Comparison of ENCODE assay signal across 30 cellular contexts in the genomic region with DNA sequence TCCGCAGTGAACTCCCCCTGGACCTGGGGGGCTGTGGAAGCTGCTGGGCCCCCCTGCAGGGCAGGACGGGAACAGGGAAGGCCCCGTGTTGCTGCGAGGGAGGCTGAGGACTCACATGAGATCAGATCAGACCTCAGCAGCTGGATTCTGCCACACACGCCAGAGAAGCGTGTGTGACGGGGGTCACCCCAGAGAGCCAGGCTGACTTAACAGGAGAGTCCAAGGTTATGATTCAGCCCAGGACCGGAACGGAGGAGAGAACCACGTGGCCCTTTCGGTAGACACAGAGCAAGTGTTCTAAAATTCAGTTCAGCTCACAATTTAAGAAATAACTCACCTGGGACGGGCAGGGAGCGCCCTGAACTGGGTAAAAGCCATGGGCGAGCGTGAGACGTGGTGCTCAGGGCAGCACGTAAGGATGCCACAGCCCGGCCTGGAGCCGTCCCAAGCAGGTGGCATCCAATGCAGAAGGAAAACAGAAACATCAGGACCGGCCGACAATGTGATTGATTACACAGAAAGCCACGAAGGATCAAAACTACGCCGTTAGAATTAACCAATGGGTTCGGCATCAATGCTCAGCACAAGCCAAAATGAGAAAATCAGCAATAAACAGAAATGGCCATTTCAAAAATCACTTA. TPM values are rescaled to one million over a fixed set of nuclear protein-coding genes. Genes with fewer than 3 reads are reported as not detected.
A peak's percentile ranks its signal among the peaks of the same experiment; 100 is the strongest.
DNase-seq lines count a peak whose midpoint lies in the region; ATAC-seq, FAIRE-seq and TF ChIP-seq lines count a peak whose summit lies in the region.
"Had no signal": no experiment of that assay in that cellular context is flagged by ENCODE, and none has a peak within 500 bp of the region (broad histone marks: within the 10 kb centered on the region; RNA-seq: fewer than 3 reads in every experiment).

No MANE protein-coding gene starts in this region.

- FAIRE-seq in K562 (lab: Jason Lieb, UNC), result no peak
- FAIRE-seq: endothelial cell of umbilical vein, TTC549 had no signal

- no peak overlapping the region for H3K4me2 ChIP-seq in K562 (ENCODE audit: insufficient read depth, low read length)

- H3K27ac Mint-ChIP-seq in stimulated activated naive CD8-positive, alpha-beta T cell treated with anti-CD3 and anti-CD28 coated beads, Interleukin-15, amount 100 ng/mL, for 72 hours, result peak overlapping the region; percentile 3 to 9
- peak overlapping the region; percentile 78 for H3K27ac Mint-ChIP-seq in nephron progenitor cell
- H3K27ac Mint-ChIP-seq: CD14-positive monocyte had no signal

- intact Hi-C loops in K562 (cut with micrococcal nuclease), result no loop called here
- intact Hi-C loops in aorta (cut with DNase I), result no loop called here

- no peak overlapping the region for H3K27ac ChIP-seq in K562 (ENCODE audit: extremely low read depth, low read depth, low read length)
- H3K27ac ChIP-seq in aorta (ENCODE audit: low read depth in 1 of 2, low read length in 2 of 2), result no peak overlapping the region

- TF ChIP-seq CTCF in K562 (IDR thresholded peaks at IDR 0.05 in 2 of 3, conservative IDR thresholded peaks at IDR 0.05 in 1 of 3; ENCODE audit: insufficient read depth in 2 of 3, low read depth in 1 of 3, low read length in 3 of 3), result no peak
- no peak for TF ChIP-seq CTCF in nephron progenitor cell (IDR thresholded peaks at IDR 0.05)

- no peaks in the 10 kb centered on the region for H3K27me3 ChIP-seq in K562 (ENCODE audit: control insufficient read depth in 2 of 2, insufficient read depth in 2 of 2, low read length in 2 of 2)
- H3K27me3 ChIP-seq in aorta (ENCODE audit: control insufficient read depth in 1 of 2, insufficient read depth in 2 of 2, low read length in 1 of 2), result no peaks in the 10 kb centered on the region

- H3K9ac ChIP-seq in K562 (ENCODE audit: insufficient read depth in 1 of 2, low read depth in 2 of 2, low read length in 2 of 2), result peak overlapping the region in 1 of 2 experiments; percentile 65; a peak in 2 of 4 replicates

- no peaks in the 10 kb centered on the region for H3K9me1 ChIP-seq in K562 (ENCODE audit: control insufficient read depth, insufficient read depth, low read length)

- peaks cover 22% of the 10 kb centered on the region for H3K4me1 Mint-ChIP-seq in stimulated activated naive CD8-positive, alpha-beta T cell treated with anti-CD3 and anti-CD28 coated beads, Interleukin-15, amount 100 ng/mL, for 72 hours
- peaks cover 32% of the 10 kb centered on the region for H3K4me1 Mint-ChIP-seq in nephron progenitor cell

- in situ Hi-C loops in K562 (cut with MboI), result no loop called here

- H3K79me2 ChIP-seq in K562 (ENCODE audit: control insufficient read depth, insufficient read depth, low read length), result no peaks in the 10 kb centered on the region

- TF ChIP-seq EP300 in K562 (IDR thresholded peaks at IDR 0.05; ENCODE audit: low read length), result no peak

- no peaks in the 10 kb centered on the region for H4K20me1 ChIP-seq in K562 (replicated peaks; ENCODE audit: control insufficient read depth, insufficient read depth, low read length)

- H3K4me1 ChIP-seq in K562 (replicated peaks in 1 of 2; ENCODE audit: control insufficient read depth in 2 of 2, insufficient read depth in 2 of 2, low read length in 2 of 2) (peaks cover 8 to 54% of the 10 kb centered on the region in 2 experiments; a peak in 4 of 5 replicates), aorta (ENCODE audit: control insufficient read depth in 1 of 2, insufficient read depth in 2 of 2, low read length in 2 of 2) (no peaks in the 10 kb centered on the region)

- no peak for TF ChIP-seq POLR2A in K562 (conservative IDR thresholded peaks at IDR 0.05)

- no peak overlapping the region for H3K4me3 ChIP-seq in K562
- H3K4me3 ChIP-seq in aorta (ENCODE audit: low read length in 2 of 2), result no peak overlapping the region

- CTCF ChIA-PET in K562 (lab: Yijun Ruan, JAX; ENCODE audit: low intra/inter-chr PET ratio), result no interaction called here

- H3K9me3 ChIP-seq in K562 (replicated peaks; ENCODE audit: control insufficient read depth, insufficient read depth, low read depth, low read length), result peaks cover 6% of the 10 kb centered on the region; the same call in 1 of the 2 replicates
- H3K9me3 ChIP-seq in aorta (ENCODE audit: control insufficient read depth, low read length), result no peaks in the 10 kb centered on the region

- no peaks in the 10 kb centered on the region for H3K27me3 Mint-ChIP-seq in stimulated activated naive CD8-positive, alpha-beta T cell treated with anti-CD3 and anti-CD28 coated beads, Interleukin-15, amount 100 ng/mL, for 72 hours
- H3K27me3 Mint-ChIP-seq in nephron progenitor cell (ENCODE audit: low read depth, poor library complexity), result no peaks in the 10 kb centered on the region

- no peaks in the 10 kb centered on the region for H3K9me3 Mint-ChIP-seq in stimulated activated naive CD8-positive, alpha-beta T cell treated with anti-CD3 and anti-CD28 coated beads, Interleukin-15, amount 100 ng/mL, for 72 hours
- peaks cover 4% of the 10 kb centered on the region for H3K9me3 Mint-ChIP-seq in nephron progenitor cell

- WGBS in K562 (ENCODE audit: insufficient coverage, low coverage, missing lambda C conversion rate), result 61% methylated on average over 20 of the region's 25 CpGs
- 89% methylated on average over 24 to 25 of the region's 25 CpGs for WGBS in aorta, 2 donors

- DNase-seq in stimulated activated naive CD8-positive, alpha-beta T cell treated with anti-CD3 and anti-CD28 coated beads, Interleukin-15, amount 100 ng/mL, for 72 hours, result no peak
- no peak for DNase-seq in stimulated activated naive CD8-positive, alpha-beta T cell treated with anti-CD3 and anti-CD28 coated beads, Interleukin-15, Interleukin-2, amounts not matched to agents 100 U/mL and 50 U/mL, for 24 hours
- peak in 3 of 4 experiments; percentile 26 to 59 (median 54) for DNase-seq in K562 (ENCODE audit: extremely low read depth in 1 of 4, low spot score in 3 of 4)
- no peak for DNase-seq in nephron progenitor cell
- DNase-seq in aorta, result peak; percentile 33 to 34
- DNase-seq in SK-N-DZ (ENCODE audit: low spot score), result no peak
- DNase-seq in NCI-H524 treated with DMSO at 0.1 percent for 48 hours (lab: John Stamatoyannopoulos, UW), result no peak
- DNase-seq: ACHN; activated CD4-positive, CD25-positive, alpha-beta regulatory T cell treated with anti-CD3 and anti-CD28 coated beads, Interleukin-2, amount 50 U/mL, for 72 hours; activated CD8-positive, alpha-beta memory T cell treated with anti-CD3 and anti-CD28 coated beads for 24 hours; activated naive CD4-positive, alpha-beta T cell treated with Interleukin-2 at 50 U/mL for 16 hours; activated T-cell treated with anti-CD3 and anti-CD28 coated beads, Interleukin-2, amount 50 U/mL, for 48 hours; amygdala; central memory CD4-positive, alpha-beta T cell; dermis blood vessel endothelial cell; KBM-7; mammary epithelial cell; MM.1S; NCI-H1436; NCI-H2107; NCI-H446 treated with DMSO at 0.1 percent for 48 hours; OCI-M1; stimulated activated CD4-positive, alpha-beta T cell treated with anti-CD3 and anti-CD28 coated beads, Interleukin-12 subunit alpha, Interleukin-12 subunit beta, amount 100 ng/mL, for 4 hours; stimulated activated CD4-positive, alpha-beta T cell treated with anti-CD3 and anti-CD28 coated beads, Interleukin-4, amount 100 ng/mL, for 24 hours; stimulated activated naive CD4-positive, alpha-beta T cell treated with Interleukin-2 at 50 U/mL for 16 hours had no signal

- no peak for TF ChIP-seq RAD21 in K562 (CRISPR knock-in tag; conservative IDR thresholded peaks at IDR 0.05 in 1 of 2, IDR thresholded peaks at IDR 0.05 in 1 of 2)

- H3K36me3 Mint-ChIP-seq in nephron progenitor cell (ENCODE audit: low read depth), result peaks cover 4% of the 10 kb centered on the region

- H3K4me3 Mint-ChIP-seq in stimulated activated naive CD8-positive, alpha-beta T cell treated with anti-CD3 and anti-CD28 coated beads, Interleukin-15, amount 100 ng/mL, for 72 hours, result no peak overlapping the region
- H3K4me3 Mint-ChIP-seq in nephron progenitor cell, result no peak overlapping the region
- H3K4me3 Mint-ChIP-seq: CD14-positive monocyte had no signal

- H2AFZ ChIP-seq in K562 (ENCODE audit: low read depth, low read length), result no peak overlapping the region

- POLR2A ChIA-PET in K562 (lab: Yijun Ruan, JAX), result interaction anchor here (0.6 kb wide), 1 partner anchor 528 kb away, joined by 3 read pairs; no protein-coding TSS in a partner anchor

- ATAC-seq in stimulated activated naive CD8-positive, alpha-beta T cell treated with anti-CD3 and anti-CD28 coated beads, Interleukin-15, amount 100 ng/mL, for 72 hours, result no peak
- ATAC-seq in stimulated activated naive CD8-positive, alpha-beta T cell treated with anti-CD3 and anti-CD28 coated beads, Interleukin-15, Interleukin-2, amounts not matched to agents 100 U/mL and 50 U/mL, for 24 hours, result no peak
- peak; percentile 32 for ATAC-seq in K562
- ATAC-seq in aorta (ENCODE audit: low FRiP score), result no peak
- ATAC-seq in GM19397 (IDR thresholded peaks at IDR 0.05; ENCODE audit: unreplicated experiment), result no peak

- no peaks in the 10 kb centered on the region for H3K36me3 ChIP-seq in K562 (ENCODE audit: control insufficient read depth, insufficient read depth, low read length)
- peaks cover 0 to 1% of the 10 kb centered on the region in 2 donors for H3K36me3 ChIP-seq in aorta (ENCODE audit: control insufficient read depth in 1 of 2, insufficient read depth in 2 of 2, low read length in 1 of 2)

- no TSS peak for BruUV-seq in K562 (replicated peaks; lab: Mats Ljungman, UMichigan)

RNA-seq across cellular contexts. Expression of a gene that starts 38.7 kb away (rescaled TPM):
- 17.3 and 38.8 TPM in 2 replicates for total RNA-seq in K562 (2011; cell fraction: chromatin; rRNA removed; ENCODE audit: low replicate concordance)
- total RNA-seq in K562 (2011; cell fraction: nucleolus; rRNA removed), result 26.5 and 29.7 TPM in 2 replicates
- 17.2 and 17.5 TPM in 2 replicates for total RNA-seq in K562 (2011; cell fraction: nucleoplasm; rRNA removed)
- total RNA-seq in K562 (2014; rRNA removed), result 6.5 and 6.7 TPM in 2 replicates
- total RNA-seq in K562 (2014; rRNA removed; fragmentation: Illumina TruSeq; extraction: Trizol), result 1.3 and 1.5 TPM in 2 replicates
- total RNA-seq in K562 (2015; rRNA removed; fragmentation: Illumina TruSeq; extraction: Trizol), result 3.3 and 3.4 TPM in 2 replicates
- total RNA-seq in K562 (2021), result 11.7 and 12.5 TPM in 2 replicates
- 3.9 and 8.0 TPM in 2 replicates for polyA plus RNA-seq in K562 (2011; rRNA removed)
- 5.1 and 8.7 TPM in 2 replicates for polyA plus RNA-seq in K562 (2011; cell fraction: cytosol; rRNA removed)
- polyA plus RNA-seq in K562 (2011; cell fraction: nucleus; rRNA removed), result 60.2 and 73.6 TPM in 2 replicates
- 7.9 and 18.3 TPM in 2 replicates for polyA plus RNA-seq in K562 (2012)
- polyA plus RNA-seq in K562 (2014; fragmentation: Illumina TruSeq; extraction: Trizol), result 5.6 and 8.5 TPM in 2 replicates
- under 1 TPM; 0.29 to 0.35 TPM for polyA plus RNA-seq in K562 (2014; fragmentation: Nextera tagmentation; extraction: Ambion mirVana)
- polyA plus RNA-seq in K562 (2014; rRNA removed), result 8.6 and 10.2 TPM in 2 replicates
- 2.0 and 3.0 TPM in 2 replicates for polyA minus RNA-seq in K562 (2011; rRNA and poly(A)+ RNA removed)
- polyA minus RNA-seq in K562 (2011; cell fraction: cytosol; rRNA and poly(A)+ RNA removed), result 2.3 and 5.6 TPM in 2 replicates
- polyA minus RNA-seq in K562 (2011; cell fraction: nucleus; rRNA and poly(A)+ RNA removed), result 6.2 and 8.9 TPM in 2 replicates
- total RNA-seq in aorta, result 10 to 100 TPM; 21.9 to 38.2 TPM
- polyA plus RNA-seq in aorta, result 10 to 100 TPM; 15.9 to 96.8 TPM
- polyA plus RNA-seq in SK-N-DZ (2014; cell fraction: cytosol; rRNA removed), result 6.3 and 12.0 TPM in 2 replicates
- 51.9 and 63.3 TPM in 2 replicates for polyA plus RNA-seq in SK-N-DZ (2014; cell fraction: nucleus; rRNA removed)

RNA-seq across cellular contexts. Expression of a gene that starts 39.0 kb away (rescaled TPM):
- 0.25 and 0.97 TPM in 2 replicates for total RNA-seq in K562 (2011; cell fraction: chromatin; rRNA removed; ENCODE audit: low replicate concordance)
- total RNA-seq in K562 (2011; cell fraction: nucleolus; rRNA removed), result 1.6 and 1.8 TPM in 2 replicates
- 0.69 and 0.88 TPM in 2 replicates for total RNA-seq in K562 (2011; cell fraction: nucleoplasm; rRNA removed)
- total RNA-seq in K562 (2014; rRNA removed) (0.33 and 0.50 TPM in 2 replicates), K562 (2014; rRNA removed; fragmentation: Illumina TruSeq; extraction: Trizol) (not detected in 2 replicates), K562 (2015; rRNA removed; fragmentation: Illumina TruSeq; extraction: Trizol) (0.07 TPM in 1 of 2 replicates, not detected in the other), K562 (2021) (0.63 and 1.2 TPM in 2 replicates), aorta (1 to 10 TPM; 4.1 to 8.5 TPM)
- polyA plus RNA-seq in K562 (2011; rRNA removed) (0.11 and 0.22 TPM in 2 replicates), K562 (2014; fragmentation: Illumina TruSeq; extraction: Trizol) (not detected in 2 replicates), K562 (2014; fragmentation: Nextera tagmentation; extraction: Ambion mirVana) (not detected), K562 (2014; rRNA removed) (0.20 and 0.50 TPM in 2 replicates), aorta (10 to 100 TPM in 1 of 2 donors, 1 to 10 TPM in 1; 2.9 to 12.6 TPM)
- 0.13 and 0.36 TPM in 2 replicates for polyA plus RNA-seq in K562 (2011; cell fraction: cytosol; rRNA removed)
- 2.8 and 4.7 TPM in 2 replicates for polyA plus RNA-seq in K562 (2011; cell fraction: nucleus; rRNA removed)
- 0.34 and 2.4 TPM in 2 replicates for polyA plus RNA-seq in K562 (2012)
- polyA minus RNA-seq in K562 (2011; rRNA and poly(A)+ RNA removed), result not detected in 2 replicates
- not detected in 2 replicates for polyA minus RNA-seq in K562 (2011; cell fraction: cytosol; rRNA and poly(A)+ RNA removed)
- 0.81 and 1.00 TPM in 2 replicates for polyA minus RNA-seq in K562 (2011; cell fraction: nucleus; rRNA and poly(A)+ RNA removed)
- 0.05 TPM in 1 of 2 replicates, not detected in the other for polyA plus RNA-seq in SK-N-DZ (2014; cell fraction: cytosol; rRNA removed)
- 0.95 and 1.3 TPM in 2 replicates for polyA plus RNA-seq in SK-N-DZ (2014; cell fraction: nucleus; rRNA removed)

RNA-seq across cellular contexts. Expression of a gene that starts 56.9 kb away (rescaled TPM):
- 0.23 and 0.67 TPM in 2 replicates for total RNA-seq in K562 (2011; cell fraction: chromatin; rRNA removed; ENCODE audit: low replicate concordance)
- 0.50 and 0.53 TPM in 2 replicates for total RNA-seq in K562 (2011; cell fraction: nucleolus; rRNA removed)
- total RNA-seq in K562 (2011; cell fraction: nucleoplasm; rRNA removed), result 0.22 TPM in 1 of 2 replicates, not detected in the other
- total RNA-seq in K562 (2014; rRNA removed) (0.16 and 0.27 TPM in 2 replicates), K562 (2014; rRNA removed; fragmentation: Illumina TruSeq; extraction: Trizol) (not detected in 2 replicates), K562 (2015; rRNA removed; fragmentation: Illumina TruSeq; extraction: Trizol) (0.08 TPM in 1 of 2 replicates, not detected in the other), K562 (2021) (0.13 and 0.18 TPM in 2 replicates), aorta (not detected)
- polyA plus RNA-seq in K562 (2011; rRNA removed) (0.06 and 0.11 TPM in 2 replicates), K562 (2014; fragmentation: Illumina TruSeq; extraction: Trizol) (0.07 TPM in 1 of 2 replicates, not detected in the other), K562 (2014; fragmentation: Nextera tagmentation; extraction: Ambion mirVana) (not detected), K562 (2014; rRNA removed) (0.20 TPM in 1 of 2 replicates, not detected in the other), aorta (1 to 10 TPM in 1 of 2 donors, not detected in 1; 3.1 TPM)
- 0.04 and 0.27 TPM in 2 replicates for polyA plus RNA-seq in K562 (2011; cell fraction: cytosol; rRNA removed)
- 0.63 and 1.0 TPM in 2 replicates for polyA plus RNA-seq in K562 (2011; cell fraction: nucleus; rRNA removed)
- polyA plus RNA-seq in K562 (2012), result 0.12 and 0.16 TPM in 2 replicates
- not detected in 2 replicates for polyA minus RNA-seq in K562 (2011; rRNA and poly(A)+ RNA removed)
- not detected in 2 replicates for polyA minus RNA-seq in K562 (2011; cell fraction: cytosol; rRNA and poly(A)+ RNA removed)
- polyA minus RNA-seq in K562 (2011; cell fraction: nucleus; rRNA and poly(A)+ RNA removed), result 0.13 and 0.22 TPM in 2 replicates
- 1.6 TPM in 1 of 2 replicates, not detected in the other for polyA plus RNA-seq in SK-N-DZ (2014; cell fraction: cytosol; rRNA removed)
- 0.67 and 0.70 TPM in 2 replicates for polyA plus RNA-seq in SK-N-DZ (2014; cell fraction: nucleus; rRNA removed)
- total RNA-seq: omental fat pad had no signal
- polyA plus RNA-seq: CD14-positive monocyte had no signal

Comparison
In these comparisons a context has a peak if more than half of its experiments do, and no peak if none do; other contexts are left out.
1. DNase-seq: peak in K562 (3 of 4) and aorta (2 of 2); none in stimulated activated naive CD8-positive, alpha-beta T cell treated with anti-CD3 and anti-CD28 coated beads, Interleukin-15, amount 100 ng/mL, for 72 hours (0 of 2), stimulated activated naive CD8-positive, alpha-beta T cell treated with anti-CD3 and anti-CD28 coated beads, Interleukin-15, Interleukin-2, amounts not matched to agents 100 U/mL and 50 U/mL, for 24 hours (single experiment), nephron progenitor cell (single experiment), SK-N-DZ (single experiment) and NCI-H524 treated with DMSO at 0.1 percent for 48 hours (single experiment).